Comparison of ENCODE assay signal across 8 cellular contexts in genomic region chr5:172769598-172770373, GRCh38. TPM values are rescaled to one million over a fixed set of nuclear protein-coding genes. Genes with fewer than 3 reads are reported as not detected.
A peak's percentile ranks its signal among the peaks of the same experiment; 100 is the strongest.
DNase-seq lines count a peak whose midpoint lies in the region; ATAC-seq and TF ChIP-seq lines count a peak whose summit lies in the region.

No MANE protein-coding gene starts in this region.

- H3K4me1 Mint-ChIP-seq in activated CD4-positive, alpha-beta memory T cell treated with anti-CD3 and anti-CD28 coated beads for 36 hours (ENCODE audit: low read depth), result peaks cover 69% of the 10 kb centered on the region
- peaks cover 74% of the 10 kb centered on the region for H3K4me1 Mint-ChIP-seq in osteocyte (ENCODE audit: unreplicated experiment)

- CTCF ChIA-PET in activated CD4-positive, alpha-beta memory T cell treated with anti-CD3 and anti-CD28 coated beads for 36 hours (lab: Charles Lee), result interaction anchor here (0.6 to 5.0 kb wide), 7 partner anchors 38 to 847 kb away, joined by 3 to 47 read pairs (median 6); no protein-coding TSS in a partner anchor

- POLR2A ChIA-PET in activated CD4-positive, alpha-beta memory T cell treated with anti-CD3 and anti-CD28 coated beads for 36 hours (lab: Charles Lee), result interaction anchor here (0.6 to 2.4 kb wide), 6 partner anchors 9 to 583 kb away, joined by 3 to 14 read pairs (median 4); partner anchors contain the start of gene ERGIC1

- DNase-seq in activated T-cell treated with anti-CD3 and anti-CD28 coated beads, Interleukin-2, amount 50 U/mL, for 1 hour, result peak; percentile 44
- DNase-seq in activated T-cell treated with anti-CD3 and anti-CD28 coated beads, Interleukin-2, amount 50 U/mL, for 48 hours, result no peak
- DNase-seq in activated CD4-positive, alpha-beta memory T cell treated with anti-CD3 and anti-CD28 coated beads for 36 hours, result no peak
- DNase-seq in foreskin fibroblast, result no peak
- no peak for DNase-seq in osteocyte (ENCODE audit: extremely low spot score, unreplicated experiment)
- no peak for DNase-seq in AML-193 (lab: John Stamatoyannopoulos, UW)

- peaks cover 10% of the 10 kb centered on the region for H3K36me3 Mint-ChIP-seq in activated CD4-positive, alpha-beta memory T cell treated with anti-CD3 and anti-CD28 coated beads for 36 hours
- H3K36me3 Mint-ChIP-seq in osteocyte (ENCODE audit: unreplicated experiment), result peaks cover 33% of the 10 kb centered on the region

- ATAC-seq in HG02642 (IDR thresholded peaks at IDR 0.05; ENCODE audit: poor library complexity, unreplicated experiment) (no peak), HG03135 (IDR thresholded peaks at IDR 0.05; ENCODE audit: unreplicated experiment) (no peak)

- H3K9me3 Mint-ChIP-seq in activated CD4-positive, alpha-beta memory T cell treated with anti-CD3 and anti-CD28 coated beads for 36 hours, result no peaks in the 10 kb centered on the region
- no peaks in the 10 kb centered on the region for H3K9me3 Mint-ChIP-seq in osteocyte (ENCODE audit: unreplicated experiment)

- no peak for TF ChIP-seq CTCF in foreskin fibroblast (IDR thresholded peaks at IDR 0.05; ENCODE audit: low read depth, low read length)
- TF ChIP-seq CTCF in osteocyte (IDR thresholded peaks at IDR 0.05), result no peak

- H3K4me3 ChIP-seq in foreskin fibroblast (ENCODE audit: low read depth in 1 of 2, low read length in 2 of 2), result peak overlapping the region; percentile 69 to 91

- peak overlapping the region; percentile 86 for H3K27ac Mint-ChIP-seq in activated CD4-positive, alpha-beta memory T cell treated with anti-CD3 and anti-CD28 coated beads for 36 hours
- H3K27ac Mint-ChIP-seq in osteocyte (ENCODE audit: unreplicated experiment), result peak overlapping the region; percentile 99

- H3K27me3 Mint-ChIP-seq in activated CD4-positive, alpha-beta memory T cell treated with anti-CD3 and anti-CD28 coated beads for 36 hours, result no peaks in the 10 kb centered on the region
- no peaks in the 10 kb centered on the region for H3K27me3 Mint-ChIP-seq in osteocyte (ENCODE audit: unreplicated experiment)

- intact Hi-C loops in activated CD4-positive, alpha-beta memory T cell treated with anti-CD3 and anti-CD28 coated beads for 36 hours (cut with micrococcal nuclease), result loop anchor here (1.0 to 10.0 kb wide), 8 partner anchors 65 to 1382 kb away; partner anchors contain the start of genes ERGIC1, FBXW11, NPM1 and STC2

- peak overlapping the region; percentile 89 for H3K4me3 Mint-ChIP-seq in activated CD4-positive, alpha-beta memory T cell treated with anti-CD3 and anti-CD28 coated beads for 36 hours
- H3K4me3 Mint-ChIP-seq in osteocyte (ENCODE audit: unreplicated experiment), result peak overlapping the region; percentile 93

RNA-seq across cellular contexts. Expression of gene DUSP1, which starts 1.2 kb away (rescaled TPM):
- 10 to 100 TPM; 10.6 to 10.7 TPM for total RNA-seq in activated CD4-positive, alpha-beta memory T cell treated with anti-CD3 and anti-CD28 coated beads for 36 hours
- total RNA-seq in osteocyte, result 201 and 250 TPM in 2 replicates

Comparison
In these comparisons a context has a peak if more than half of its experiments do, and no peak if none do; other contexts are left out.
1. RNA of gene DUSP1, which starts 1.2 kb away (total RNA-seq): 201 to 250 TPM in osteocyte; 10.6 to 10.7 TPM in activated CD4-positive, alpha-beta memory T cell treated with anti-CD3 and anti-CD28 coated beads for 36 hours; every median in the first group is over 10 times any median in the second.